ENCODE assay signal across 38 cellular contexts in the genomic region with DNA sequence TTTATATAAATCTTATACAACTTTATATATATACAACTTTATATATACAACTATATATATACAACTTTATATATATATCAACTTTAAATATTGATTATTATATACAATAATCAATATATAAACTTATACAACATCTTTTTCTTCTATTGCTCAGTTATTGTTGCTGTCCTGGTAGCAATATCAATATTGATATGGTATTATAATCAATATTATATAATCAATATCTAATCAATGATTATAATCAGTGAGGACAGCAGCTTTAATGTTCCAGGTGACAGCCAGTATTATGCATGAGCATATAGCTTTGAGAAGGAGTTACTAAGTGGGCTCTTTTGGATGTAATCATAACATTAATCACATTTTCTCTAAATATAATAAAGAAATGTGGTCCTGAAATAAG.
"Had no signal": no experiment of that assay in that cellular context is flagged by ENCODE, and none has a peak within 500 bp of the region (broad histone marks: within the 10 kb centered on the region; RNA-seq: fewer than 3 reads in every experiment).

No MANE protein-coding gene starts in this region.

- H3K36me3 ChIP-seq: ascending aorta, cardiac muscle cell, WERI-Rb-1 had no signal

- H3K36me3 Mint-ChIP-seq: activated CD8-positive, alpha-beta memory T cell treated with anti-CD3 and anti-CD28 coated beads, Interleukin-2, amount 10 ng/mL, durations not matched to agents 7 days and 5 days; activated naive CD4-positive, alpha-beta T cell treated with anti-CD3 and anti-CD28 coated beads, Interleukin-2, amount 10 ng/mL, durations not matched to agents 7 days and 5 days; activated naive CD4-positive, alpha-beta T cell treated with anti-CD3 and anti-CD28 coated beads, Interleukin-2, amount 50 U/mL, for 24 hours; activated naive CD8-positive, alpha-beta T cell; activated naive CD8-positive, alpha-beta T cell treated with anti-CD3 and anti-CD28 coated beads, Interleukin-2, amount 10 ng/mL, durations not matched to agents 7 days and 5 days; brain; T-cell had no signal

- H3K4me1 ChIP-seq: ascending aorta had no signal

- ATAC-seq: activated CD4-positive, alpha-beta T cell treated with anti-CD3 and anti-CD28 coated beads for 36 hours; activated CD4-positive, CD25-positive, alpha-beta regulatory T cell treated with anti-CD3 and anti-CD28 coated beads, Interleukin-2, amount 50 U/mL, for 24 hours; activated CD8-positive, alpha-beta memory T cell treated with anti-CD3 and anti-CD28 coated beads, Interleukin-2, amount 10 ng/mL, durations not matched to agents 7 days and 5 days; activated CD8-positive, alpha-beta T cell treated with anti-CD3 and anti-CD28 coated beads, Interleukin-2, amount 10 ng/mL, durations not matched to agents 7 days and 5 days; activated naive CD8-positive, alpha-beta T cell treated with anti-CD3 and anti-CD28 coated beads, Interleukin-2, amount 50 U/mL, for 24 hours; T-cell; WTC11 had no signal

- H3K4me3 ChIP-seq: ascending aorta, cardiac muscle cell had no signal

- H3K4me3 Mint-ChIP-seq: activated CD4-positive, alpha-beta memory T cell treated with anti-CD3 and anti-CD28 coated beads, Interleukin-2, amount 10 ng/mL, durations not matched to agents 7 days and 5 days; activated CD4-positive, alpha-beta T cell treated with anti-CD3 and anti-CD28 coated beads for 36 hours; activated CD4-positive, alpha-beta T cell treated with anti-CD3 and anti-CD28 coated beads, Interleukin-2, amount 10 ng/mL, durations not matched to agents 7 days and 5 days; activated CD8-positive, alpha-beta memory T cell treated with anti-CD3 and anti-CD28 coated beads, Interleukin-2, amount 10 ng/mL, durations not matched to agents 7 days and 5 days; activated CD8-positive, alpha-beta T cell treated with anti-CD3 and anti-CD28 coated beads, Interleukin-2, amount 10 ng/mL, durations not matched to agents 7 days and 5 days; activated naive CD4-positive, alpha-beta T cell treated with anti-CD3 and anti-CD28 coated beads, Interleukin-2, amount 10 ng/mL, durations not matched to agents 7 days and 5 days; activated naive CD4-positive, alpha-beta T cell treated with anti-CD3 and anti-CD28 coated beads, Interleukin-2, amount 50 U/mL, for 24 hours; activated naive CD8-positive, alpha-beta T cell; activated naive CD8-positive, alpha-beta T cell treated with anti-CD3 and anti-CD28 coated beads, Interleukin-2, amount 10 ng/mL, durations not matched to agents 7 days and 5 days; activated naive CD8-positive, alpha-beta T cell treated with anti-CD3 and anti-CD28 coated beads, Interleukin-2, amount 50 U/mL, for 24 hours; activated T-cell treated with anti-CD3 and anti-CD28 coated beads, Interleukin-2, amount 50 U/mL, for 24 hours; brain; central memory CD8-positive, alpha-beta T cell; T-cell; T-helper 2 cell treated with Interferon-gamma antibody and Interleukin-4, amounts not matched to agents 5 μg/mL and 100 μg/mL, for 36 hours; WTC11 had no signal

- DNase-seq: activated CD4-positive, alpha-beta memory T cell treated with anti-CD3 and anti-CD28 coated beads, Interleukin-2, amount 10 ng/mL, durations not matched to agents 7 days and 5 days; activated CD4-positive, alpha-beta T cell treated with anti-CD3 and anti-CD28 coated beads for 1 hour; activated CD4-positive, alpha-beta T cell treated with anti-CD3 and anti-CD28 coated beads for 36 hours; activated CD4-positive, alpha-beta T cell treated with anti-CD3 and anti-CD28 coated beads for 48 hours; activated CD4-positive, alpha-beta T cell treated with anti-CD3 and anti-CD28 coated beads, Interleukin-2, amount 10 ng/mL, durations not matched to agents 7 days and 5 days; activated CD4-positive, alpha-beta T cell treated with anti-CD3 and anti-CD28 coated beads, Interleukin-2, amount 50 U/mL, for 48 hours; activated CD4-positive, CD25-positive, alpha-beta regulatory T cell; activated CD8-positive, alpha-beta memory T cell treated with anti-CD3 and anti-CD28 coated beads for 24 hours; activated CD8-positive, alpha-beta memory T cell treated with anti-CD3 and anti-CD28 coated beads, Interleukin-2, amount 10 ng/mL, durations not matched to agents 7 days and 5 days; activated CD8-positive, alpha-beta memory T cell treated with anti-CD3 and anti-CD28 coated beads, Interleukin-2, amount 50 U/mL, for 48 hours; activated CD8-positive, alpha-beta T cell treated with anti-CD3 and anti-CD28 coated beads, Interleukin-2, amount 10 ng/mL, durations not matched to agents 7 days and 5 days; activated effector memory CD4-positive, alpha-beta T cell treated with Interleukin-2 at 50 U/mL for 16 hours; activated gamma-delta T cell; activated naive CD4-positive, alpha-beta T cell treated with anti-CD3 and anti-CD28 coated beads, Interleukin-2, amount 10 ng/mL, durations not matched to agents 7 days and 5 days; activated naive CD4-positive, alpha-beta T cell treated with Interleukin-2 at 50 U/mL for 16 hours; activated naive CD8-positive, alpha-beta T cell treated with anti-CD3 and anti-CD28 coated beads, Interleukin-2, amount 10 ng/mL, durations not matched to agents 7 days and 5 days; activated naive CD8-positive, alpha-beta T cell treated with anti-CD3 and anti-CD28 coated beads, Interleukin-2, amount 50 U/mL, for 24 hours; activated T-cell treated with anti-CD3 and anti-CD28 coated beads, Interleukin-2, amount 50 U/mL, for 24 hours; activated T-cell treated with anti-CD3 and anti-CD28 coated beads, Interleukin-2, amount 50 U/mL, for 48 hours; amygdala; anterior cingulate cortex; caudate nucleus; cerebellar nuclear complex; T-cell; T-helper 2 cell; T-helper 9 cell; WERI-Rb-1 had no signal

- H3K9me3 ChIP-seq: ascending aorta had no signal

- H3K27ac Mint-ChIP-seq: activated CD4-positive, alpha-beta memory T cell treated with anti-CD3 and anti-CD28 coated beads, Interleukin-2, amount 10 ng/mL, durations not matched to agents 7 days and 5 days; activated CD4-positive, alpha-beta T cell treated with anti-CD3 and anti-CD28 coated beads for 36 hours; activated CD4-positive, alpha-beta T cell treated with anti-CD3 and anti-CD28 coated beads, Interleukin-2, amount 10 ng/mL, durations not matched to agents 7 days and 5 days; activated CD8-positive, alpha-beta memory T cell treated with anti-CD3 and anti-CD28 coated beads, Interleukin-2, amount 10 ng/mL, durations not matched to agents 7 days and 5 days; activated CD8-positive, alpha-beta T cell treated with anti-CD3 and anti-CD28 coated beads, Interleukin-2, amount 10 ng/mL, durations not matched to agents 7 days and 5 days; activated naive CD4-positive, alpha-beta T cell treated with anti-CD3 and anti-CD28 coated beads, Interleukin-2, amount 10 ng/mL, durations not matched to agents 7 days and 5 days; activated naive CD4-positive, alpha-beta T cell treated with anti-CD3 and anti-CD28 coated beads, Interleukin-2, amount 50 U/mL, for 24 hours; activated naive CD8-positive, alpha-beta T cell; activated naive CD8-positive, alpha-beta T cell treated with anti-CD3 and anti-CD28 coated beads, Interleukin-2, amount 10 ng/mL, durations not matched to agents 7 days and 5 days; activated naive CD8-positive, alpha-beta T cell treated with anti-CD3 and anti-CD28 coated beads, Interleukin-2, amount 50 U/mL, for 24 hours; activated T-cell treated with anti-CD3 and anti-CD28 coated beads, Interleukin-2, amount 50 U/mL, for 24 hours; activated T-helper 2 cell treated with anti-CD3 and anti-CD28 coated beads, Interferon-gamma antibody, Interleukin-2, Interleukin-4, amounts not matched to agents 10 μg/mL and 5 μg/mL and 100 μg/mL, durations not matched to agents 14 hours and 24 hours and 36 hours; brain; T-cell; T-helper 2 cell treated with Interferon-gamma antibody and Interleukin-4, amounts not matched to agents 5 μg/mL and 100 μg/mL, for 36 hours; WTC11 had no signal

- H3K27me3 ChIP-seq: ascending aorta, cardiac muscle cell had no signal

- H3K27me3 Mint-ChIP-seq: activated CD4-positive, alpha-beta memory T cell treated with anti-CD3 and anti-CD28 coated beads, Interleukin-2, amount 10 ng/mL, durations not matched to agents 7 days and 5 days; activated CD4-positive, alpha-beta T cell treated with anti-CD3 and anti-CD28 coated beads, Interleukin-2, amount 10 ng/mL, durations not matched to agents 7 days and 5 days; activated CD8-positive, alpha-beta memory T cell treated with anti-CD3 and anti-CD28 coated beads, Interleukin-2, amount 10 ng/mL, durations not matched to agents 7 days and 5 days; activated naive CD4-positive, alpha-beta T cell treated with anti-CD3 and anti-CD28 coated beads, Interleukin-2, amount 10 ng/mL, durations not matched to agents 7 days and 5 days; activated naive CD8-positive, alpha-beta T cell; activated naive CD8-positive, alpha-beta T cell treated with anti-CD3 and anti-CD28 coated beads, Interleukin-2, amount 10 ng/mL, durations not matched to agents 7 days and 5 days; activated naive CD8-positive, alpha-beta T cell treated with anti-CD3 and anti-CD28 coated beads, Interleukin-2, amount 50 U/mL, for 24 hours; activated T-cell treated with anti-CD3 and anti-CD28 coated beads, Interleukin-2, amount 50 U/mL, for 24 hours; central memory CD8-positive, alpha-beta T cell; T-cell had no signal

- H3K27ac ChIP-seq: ascending aorta, cardiac muscle cell, WERI-Rb-1 had no signal

- FAIRE-seq: bronchial epithelial cell had no signal

- H3K4me1 Mint-ChIP-seq: activated CD4-positive, alpha-beta memory T cell treated with anti-CD3 and anti-CD28 coated beads, Interleukin-2, amount 10 ng/mL, durations not matched to agents 7 days and 5 days; activated CD4-positive, alpha-beta T cell treated with anti-CD3 and anti-CD28 coated beads for 36 hours; activated CD4-positive, alpha-beta T cell treated with anti-CD3 and anti-CD28 coated beads, Interleukin-2, amount 10 ng/mL, durations not matched to agents 7 days and 5 days; activated CD8-positive, alpha-beta memory T cell treated with anti-CD3 and anti-CD28 coated beads, Interleukin-2, amount 10 ng/mL, durations not matched to agents 7 days and 5 days; activated naive CD4-positive, alpha-beta T cell treated with anti-CD3 and anti-CD28 coated beads, Interleukin-2, amount 10 ng/mL, durations not matched to agents 7 days and 5 days; activated naive CD4-positive, alpha-beta T cell treated with anti-CD3 and anti-CD28 coated beads, Interleukin-2, amount 50 U/mL, for 24 hours; activated naive CD8-positive, alpha-beta T cell treated with anti-CD3 and anti-CD28 coated beads, Interleukin-2, amount 10 ng/mL, durations not matched to agents 7 days and 5 days; activated naive CD8-positive, alpha-beta T cell treated with anti-CD3 and anti-CD28 coated beads, Interleukin-2, amount 50 U/mL, for 24 hours; central memory CD8-positive, alpha-beta T cell; T-cell; WTC11 had no signal
